Comparison of ENCODE assay signal across 12 cellular contexts in the genomic region with DNA sequence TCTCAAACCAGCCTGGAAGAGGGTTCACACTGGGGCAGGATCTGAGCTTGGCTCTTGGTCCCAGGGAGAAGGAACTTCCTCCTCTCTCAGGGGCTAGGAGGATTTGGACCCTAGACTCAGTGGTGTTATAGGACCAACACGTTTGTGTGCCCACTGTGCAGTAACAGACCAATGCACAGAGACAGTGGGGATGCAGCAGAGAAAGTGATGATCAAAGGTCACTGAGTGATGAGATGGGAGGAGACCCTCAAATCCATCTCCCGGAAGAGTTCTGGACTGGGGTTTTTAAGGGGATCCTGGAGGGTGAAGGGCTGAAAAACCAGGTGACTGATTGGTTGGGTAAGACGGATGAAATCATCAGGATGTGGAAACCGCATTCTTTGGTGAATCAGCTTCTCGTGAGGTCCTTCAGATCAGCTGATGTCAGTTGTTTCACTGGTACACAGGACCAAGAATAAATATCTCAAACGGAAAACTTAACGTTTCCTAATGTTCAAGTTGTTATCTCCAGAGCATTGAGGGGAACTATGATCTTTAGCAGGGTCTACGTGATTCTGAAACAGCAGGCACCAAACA. TPM values are rescaled to one million over a fixed set of nuclear protein-coding genes. Genes with fewer than 3 reads are reported as not detected.
DNase-seq lines count a peak whose midpoint lies in the region; ATAC-seq, FAIRE-seq and TF ChIP-seq lines count a peak whose summit lies in the region.
"Had no signal": no experiment of that assay in that cellular context is flagged by ENCODE, and none has a peak within 500 bp of the region (broad histone marks: within the 10 kb centered on the region; RNA-seq: fewer than 3 reads in every experiment).

No MANE protein-coding gene starts in this region.

- CTCF ChIA-PET in HepG2 (lab: Yijun Ruan, JAX; ENCODE audit: low intra/inter-chr PET ratio, low total read pairs) = no interaction called here

- POLR2A ChIA-PET in HepG2 (lab: Yijun Ruan, JAX) = no interaction called here

- peaks cover 29% of the 10 kb centered on the region for H3K4me1 Mint-ChIP-seq in CD14-positive monocyte
- H3K4me1 Mint-ChIP-seq in activated T-helper 17 cell treated with anti-CD3 and anti-CD28 coated beads, Interleukin-2, amount 50 U/mL, for 72 hours = peaks cover 8% of the 10 kb centered on the region

- TF ChIP-seq EP300 in HepG2 (IDR thresholded peaks at IDR 0.05; ENCODE audit: low read depth in 2 of 2, low read length in 2 of 2) = no peak
- no peak for TF ChIP-seq EP300 in HepG2 (CRISPR knock-in tag; IDR thresholded peaks at IDR 0.05; ENCODE audit: borderline replicate concordance)

- H3K4me3 Mint-ChIP-seq in CD14-positive monocyte = peak overlapping the region in 1 of 2 donors; percentile 65
- peak overlapping the region; percentile 53 for H3K4me3 Mint-ChIP-seq in activated T-helper 17 cell treated with anti-CD3 and anti-CD28 coated beads, Interleukin-2, amount 50 U/mL, for 72 hours
- H3K4me3 Mint-ChIP-seq: activated naive CD4-positive, alpha-beta T cell treated with anti-CD3 and anti-CD28 coated beads, Interleukin-2, amount 50 U/mL, for 24 hours had no signal

- peaks cover 0 to 3% of the 10 kb centered on the region in 2 donors for H3K36me3 Mint-ChIP-seq in CD14-positive monocyte
- no peaks in the 10 kb centered on the region for H3K36me3 Mint-ChIP-seq in activated T-helper 17 cell treated with anti-CD3 and anti-CD28 coated beads, Interleukin-2, amount 50 U/mL, for 72 hours (ENCODE audit: low read depth)

- no peaks in the 10 kb centered on the region for H3K36me3 ChIP-seq in HepG2 (replicated peaks in 1 of 2; ENCODE audit: control insufficient read depth in 1 of 2, insufficient read depth in 2 of 2, low read length in 2 of 2)

- peaks cover 15% of the 10 kb centered on the region for H3K79me2 ChIP-seq in HepG2 (ENCODE audit: insufficient read depth, low read length)

- peaks cover 4 to 15% (median 9%) of the 10 kb centered on the region in 7 donors for H3K9me3 Mint-ChIP-seq in CD14-positive monocyte
- no peaks in the 10 kb centered on the region for H3K9me3 Mint-ChIP-seq in activated T-helper 17 cell treated with anti-CD3 and anti-CD28 coated beads, Interleukin-2, amount 50 U/mL, for 72 hours
- H3K9me3 Mint-ChIP-seq: activated naive CD4-positive, alpha-beta T cell treated with anti-CD3 and anti-CD28 coated beads, Interleukin-2, amount 50 U/mL, for 24 hours had no signal

- TF ChIP-seq POLR2A in HepG2 (IDR thresholded peaks at IDR 0.05; ENCODE audit: insufficient read depth in 1 of 2, low read depth in 2 of 2, low read length in 2 of 2) = no peak

- 0 out of 2 replicates have a peak, but pooled peaks cover 6% of the 10 kb centered on the region for H4K20me1 ChIP-seq in HepG2 (ENCODE audit: insufficient read depth, low read length)

- BruUV-seq in HepG2 (replicated peaks; lab: Mats Ljungman, UMichigan) = no TSS peak

- H3K27ac ChIP-seq in HepG2 (ENCODE audit: extremely low read length, insufficient read depth, low read length) = no peak overlapping the region
- H3K27ac ChIP-seq: VCaP had no signal

- intact Hi-C loops in CD14-positive monocyte (cut with micrococcal nuclease) = loop anchor here in 1 of 2 donors (10.0 kb wide), 1 partner anchor 481 kb away; the partner anchor contains the start of gene CMTR2
- intact Hi-C loops in HepG2 (cut with micrococcal nuclease; ENCODE audit: unreplicated experiment) = no loop called here

- no peak overlapping the region for H2AFZ ChIP-seq in HepG2 (ENCODE audit: low read length)

- H3K27me3 Mint-ChIP-seq in CD14-positive monocyte (ENCODE audit: low read depth in 3 of 3) = peaks cover 6 to 11% (median 7%) of the 10 kb centered on the region in 3 donors
- peaks cover 3% of the 10 kb centered on the region for H3K27me3 Mint-ChIP-seq in activated T-helper 17 cell treated with anti-CD3 and anti-CD28 coated beads, Interleukin-2, amount 50 U/mL, for 72 hours
- H3K27me3 Mint-ChIP-seq: activated naive CD4-positive, alpha-beta T cell treated with anti-CD3 and anti-CD28 coated beads, Interleukin-2, amount 50 U/mL, for 24 hours had no signal

- peak; percentile 20 for ATAC-seq in activated T-helper 17 cell treated with anti-CD3 and anti-CD28 coated beads, Interleukin-2, amount 50 U/mL, for 72 hours (replicated peaks)
- no peak for ATAC-seq in HepG2
- ATAC-seq in HG03469 (IDR thresholded peaks at IDR 0.05; ENCODE audit: unreplicated experiment) = no peak

- in situ Hi-C loops in HepG2 (cut with HindIII; ENCODE audit: extremely low pct_ligation_motif_present, low pct_unique_long_range_greater_than_20kb) = no loop called here

- DNase-seq in CD14-positive monocyte (ENCODE audit: low spot score) (peak; percentile 60), LHCN-M2 (ENCODE audit: low read depth) (peak; percentile 90), HepG2 (ENCODE audit: low spot score) (no peak), SW 1271 (lab: John Stamatoyannopoulos, UW) (no peak), mesenteric fat pad (ENCODE audit: low spot score) (no peak), NCI-H2029 treated with DMSO at 0.1 percent for 48 hours (lab: John Stamatoyannopoulos, UW) (no peak)
- DNase-seq: NCI-H510A treated with DMSO at 0.1 percent for 48 hours had no signal

- H3K4me3 ChIP-seq in HepG2 (replicated peaks in 1 of 3; ENCODE audit: insufficient read depth in 1 of 3, low read depth in 2 of 3, low read length in 3 of 3) = no peak overlapping the region
- H3K4me3 ChIP-seq: lung had no signal

- TF ChIP-seq RAD21 in HepG2 (CRISPR knock-in tag; IDR thresholded peaks at IDR 0.05) = no peak

- no peak for FAIRE-seq in HepG2 (lab: Jason Lieb, UNC)

- H3K4me2 ChIP-seq in HepG2 (ENCODE audit: low read depth, low read length) = no peak overlapping the region

- TF ChIP-seq CTCF in CD14-positive monocyte (IDR thresholded peaks at IDR 0.05) (no peak), HepG2 (CRISPR knock-in tag; IDR thresholded peaks at IDR 0.05) (no peak)

- H3K9me3 ChIP-seq in HepG2 (ENCODE audit: low read length) = peaks cover 11% of the 10 kb centered on the region

- no peak overlapping the region for H3K9ac ChIP-seq in HepG2 (ENCODE audit: insufficient read depth, low read depth, low read length)

- H3K4me1 ChIP-seq in HepG2 (ENCODE audit: insufficient read depth, low read length) = peaks cover 19% of the 10 kb centered on the region

- peaks cover 0 to 11% of the 10 kb centered on the region in 2 experiments; a peak in 1 of 5 replicates for H3K27me3 ChIP-seq in HepG2 (ENCODE audit: control insufficient read depth in 1 of 2, insufficient read depth in 2 of 2, low read length in 2 of 2)

- 5% methylated on average over 8 of the region's 8 CpGs for WGBS in HepG2 (ENCODE audit: low lambda C conversion rate)

- peak overlapping the region; percentile 62 to 95 (median 85) for H3K27ac Mint-ChIP-seq in CD14-positive monocyte
- H3K27ac Mint-ChIP-seq in activated T-helper 17 cell treated with anti-CD3 and anti-CD28 coated beads, Interleukin-2, amount 50 U/mL, for 72 hours = peak overlapping the region; percentile 57
- H3K27ac Mint-ChIP-seq: activated naive CD4-positive, alpha-beta T cell treated with anti-CD3 and anti-CD28 coated beads, Interleukin-2, amount 50 U/mL, for 24 hours had no signal

TF ChIP-seq in HepG2, 621 proteins besides CTCF, POLR2A, EP300 and RAD21:
- TF ChIP-seq FOSL2 (CRISPR knock-in tag; IDR thresholded peaks at IDR 0.05) (peak; percentile 24; the same call in 1 of the 2 replicates), WIZ (CRISPR knock-in tag; IDR thresholded peaks at IDR 0.05) (no peak)

RNA-seq across cellular contexts. Expression of gene VAC14, which starts 3.3 kb away (rescaled TPM):
- 10 to 100 TPM; 20.7 to 31.1 TPM for polyA plus RNA-seq in CD14-positive monocyte
- total RNA-seq in LHCN-M2 (2014; rRNA removed) = 59.0 and 62.2 TPM in 2 replicates
- 55.2 TPM for polyA plus RNA-seq in LHCN-M2 (2012)
- total RNA-seq in activated T-helper 17 cell treated with anti-CD3 and anti-CD28 coated beads, Interleukin-2, amount 50 U/mL, for 72 hours = 10 to 100 TPM; 22.4 to 34.9 TPM
- 24.4 and 24.6 TPM in 2 replicates for total RNA-seq in HepG2 (2016; rRNA removed; fragmentation: Illumina TruSeq; extraction: Trizol)
- 9.1 and 12.1 TPM in 2 replicates for total RNA-seq in HepG2 (2016; cell fraction: cytosol; rRNA removed; fragmentation: Illumina TruSeq; extraction: Trizol; ENCODE audit: low read depth)
- 18.1 and 23.9 TPM in 2 replicates for total RNA-seq in HepG2 (2016; cell fraction: insoluble cytoplasmic fraction; rRNA removed; fragmentation: Illumina TruSeq; extraction: Trizol)
- total RNA-seq in HepG2 (2016; cell fraction: membrane; rRNA removed; fragmentation: Illumina TruSeq; extraction: Trizol) = 17.4 and 24.9 TPM in 2 replicates
- total RNA-seq in HepG2 (2016; cell fraction: nucleus; rRNA removed; fragmentation: Illumina TruSeq; extraction: Trizol) = 24.1 and 25.1 TPM in 2 replicates
- 23.5 and 26.0 TPM in 2 replicates for polyA plus RNA-seq in HepG2 (2011; rRNA removed)
- polyA plus RNA-seq in HepG2 (2011; cell fraction: cytosol; rRNA removed) = 15.1 and 23.3 TPM in 2 replicates
- polyA plus RNA-seq in HepG2 (2011; cell fraction: nucleus; rRNA removed) = 49.6 and 50.7 TPM in 2 replicates
- 18.6 and 24.0 TPM in 2 replicates for polyA plus RNA-seq in HepG2 (2012)
- polyA plus RNA-seq in HepG2 (2016; cell fraction: cytosol; fragmentation: Illumina TruSeq; extraction: Trizol; ENCODE audit: low read depth) = 14.6 and 18.8 TPM in 2 replicates
- 29.6 and 36.9 TPM in 2 replicates for polyA plus RNA-seq in HepG2 (2016; cell fraction: insoluble cytoplasmic fraction; fragmentation: Illumina TruSeq; extraction: Trizol; ENCODE audit: low read depth)
- 28.0 and 35.3 TPM in 2 replicates for polyA plus RNA-seq in HepG2 (2016; cell fraction: membrane; fragmentation: Illumina TruSeq; extraction: Trizol; ENCODE audit: low read depth)
- polyA plus RNA-seq in HepG2 (2016; cell fraction: nucleus; fragmentation: Illumina TruSeq; extraction: Trizol; ENCODE audit: insufficient read depth, low read depth) = 41.2 and 46.7 TPM in 2 replicates
- polyA minus RNA-seq in HepG2 (2011; rRNA and poly(A)+ RNA removed; ENCODE audit: low replicate concordance) = 58.3 and 79.6 TPM in 2 replicates
- polyA minus RNA-seq in HepG2 (2011; cell fraction: cytosol; rRNA and poly(A)+ RNA removed) = 22.8 and 23.7 TPM in 2 replicates
- 33.0 and 34.8 TPM in 2 replicates for polyA minus RNA-seq in HepG2 (2011; cell fraction: nucleus; rRNA and poly(A)+ RNA removed)
- total RNA-seq in mesenteric fat pad = 37.6 TPM

Comparison
In these comparisons a context has a peak if more than half of its experiments do, and no peak if none do; other contexts are left out.
1. DNase-seq: peak in CD14-positive monocyte (single experiment) and LHCN-M2 (single experiment); none in HepG2 (single experiment), SW 1271 (0 of 2), mesenteric fat pad (single experiment) and NCI-H2029 treated with DMSO at 0.1 percent for 48 hours (single experiment).